In genomic region chr18:46481048-46481846, GRCh38 we compare ENCODE assay signal across 8 cellular contexts.
DNase-seq lines count a peak whose midpoint lies in the region; ATAC-seq and TF ChIP-seq lines count a peak whose summit lies in the region.

No MANE protein-coding gene starts in this region.

- H3K9me3 ChIP-seq in MG63 (no peaks in the 10 kb centered on the region), body of pancreas (no peaks in the 10 kb centered on the region)

- TF ChIP-seq CTCF in body of pancreas (IDR thresholded peaks at IDR 0.05) = peak; percentile 37 to 68 (median 57)

- DNase-seq in DMS 273 (lab: John Stamatoyannopoulos, UW; ENCODE audit: unreplicated experiment) (peak; percentile 82), DMS 273 treated with DMSO at 0.1 percent for 48 hours (lab: John Stamatoyannopoulos, UW) (no peak), MG63 (peak; percentile 15), T-helper 22 cell (ENCODE audit: low read depth) (peak; percentile 12), body of pancreas (peak in 3 of 4 donors; percentile 40 to 67 (median 52)), kidney glomerular epithelial cell (lab: John Stamatoyannopoulos, UW) (peak; percentile 39)
- DNase-seq in stimulated activated CD8-positive, alpha-beta memory T cell treated with anti-CD3 and anti-CD28 coated beads, Interleukin-12 subunit alpha, Interleukin-12 subunit beta, amount 100 ng/mL, for 1 hour (ENCODE audit: low read depth) = peak; percentile 27

- no peak overlapping the region for H3K4me3 ChIP-seq in MG63
- H3K4me3 ChIP-seq in body of pancreas = no peak overlapping the region

- intact Hi-C loops in body of pancreas (cut with DNase I) = no loop called here

- ATAC-seq in body of pancreas = no peak
- ATAC-seq in GM21515 (IDR thresholded peaks at IDR 0.05; ENCODE audit: unreplicated experiment) = no peak

- peaks cover 10% of the 10 kb centered on the region; the same call in 1 of the 2 replicates for H3K27me3 ChIP-seq in MG63
- H3K27me3 ChIP-seq in body of pancreas = no peaks in the 10 kb centered on the region

- H3K36me3 ChIP-seq in MG63 = no peaks in the 10 kb centered on the region
- H3K36me3 ChIP-seq in body of pancreas (replicated peaks in 1 of 2; ENCODE audit: insufficient read depth in 1 of 2, low read depth in 2 of 2) = no peaks in the 10 kb centered on the region

- TF ChIP-seq POLR2A in body of pancreas (IDR thresholded peaks at IDR 0.05) = no peak

- WGBS in body of pancreas, 2 donors = 38 to 43% methylated on average over 9 of the region's 9 CpGs

- H3K4me1 ChIP-seq in body of pancreas = no peaks in the 10 kb centered on the region

- H3K27ac ChIP-seq in body of pancreas = no peak overlapping the region
